In the genomic region with DNA sequence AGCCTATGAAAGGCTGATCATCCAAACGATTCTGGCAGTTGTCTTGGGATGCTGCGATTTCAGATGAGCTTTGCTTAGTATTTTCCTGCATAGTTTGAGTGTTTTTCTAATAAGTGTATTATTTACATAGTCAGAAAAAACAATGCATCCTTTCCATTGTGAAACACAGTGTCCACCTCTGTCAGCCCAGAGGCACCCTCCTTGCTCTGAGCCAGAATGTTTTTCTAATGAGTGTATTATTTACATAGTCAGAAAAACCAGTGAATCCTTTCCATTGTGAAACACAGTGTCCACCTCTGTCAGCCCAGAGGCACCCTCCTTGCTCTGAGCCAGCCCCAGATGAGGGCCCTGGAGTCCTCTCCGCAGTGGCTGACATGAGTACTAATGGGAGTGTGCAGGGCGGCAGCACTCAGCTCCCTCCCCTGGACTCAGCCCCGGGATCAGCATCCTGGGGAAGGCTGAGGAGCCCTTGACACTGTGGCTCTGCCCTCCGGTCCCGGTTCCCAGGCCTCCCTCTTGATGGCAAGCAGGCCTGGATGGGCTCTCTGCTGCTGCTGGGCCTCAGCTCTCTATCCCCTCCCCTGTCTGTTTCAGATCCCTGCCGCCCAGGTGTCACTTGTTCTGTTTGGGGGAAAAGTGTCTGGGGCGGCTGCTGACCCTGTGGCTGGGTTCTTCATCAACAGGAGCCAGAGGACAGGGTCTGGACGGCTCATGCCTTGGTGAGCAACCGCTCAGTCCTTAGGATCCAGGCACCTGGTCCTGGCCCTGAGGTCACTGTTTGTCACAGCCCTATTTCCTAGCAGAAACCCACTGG, we compare ENCODE assay signal across 1 cellular context.
TF ChIP-seq lines count a peak whose summit lies in the region.

No MANE protein-coding gene starts in this region.

TF ChIP-seq in GM23338, 12 proteins besides CTCF, POLR2A, EP300 and RAD21 (continued from another document):
- TF ChIP-seq, protein P1, sequence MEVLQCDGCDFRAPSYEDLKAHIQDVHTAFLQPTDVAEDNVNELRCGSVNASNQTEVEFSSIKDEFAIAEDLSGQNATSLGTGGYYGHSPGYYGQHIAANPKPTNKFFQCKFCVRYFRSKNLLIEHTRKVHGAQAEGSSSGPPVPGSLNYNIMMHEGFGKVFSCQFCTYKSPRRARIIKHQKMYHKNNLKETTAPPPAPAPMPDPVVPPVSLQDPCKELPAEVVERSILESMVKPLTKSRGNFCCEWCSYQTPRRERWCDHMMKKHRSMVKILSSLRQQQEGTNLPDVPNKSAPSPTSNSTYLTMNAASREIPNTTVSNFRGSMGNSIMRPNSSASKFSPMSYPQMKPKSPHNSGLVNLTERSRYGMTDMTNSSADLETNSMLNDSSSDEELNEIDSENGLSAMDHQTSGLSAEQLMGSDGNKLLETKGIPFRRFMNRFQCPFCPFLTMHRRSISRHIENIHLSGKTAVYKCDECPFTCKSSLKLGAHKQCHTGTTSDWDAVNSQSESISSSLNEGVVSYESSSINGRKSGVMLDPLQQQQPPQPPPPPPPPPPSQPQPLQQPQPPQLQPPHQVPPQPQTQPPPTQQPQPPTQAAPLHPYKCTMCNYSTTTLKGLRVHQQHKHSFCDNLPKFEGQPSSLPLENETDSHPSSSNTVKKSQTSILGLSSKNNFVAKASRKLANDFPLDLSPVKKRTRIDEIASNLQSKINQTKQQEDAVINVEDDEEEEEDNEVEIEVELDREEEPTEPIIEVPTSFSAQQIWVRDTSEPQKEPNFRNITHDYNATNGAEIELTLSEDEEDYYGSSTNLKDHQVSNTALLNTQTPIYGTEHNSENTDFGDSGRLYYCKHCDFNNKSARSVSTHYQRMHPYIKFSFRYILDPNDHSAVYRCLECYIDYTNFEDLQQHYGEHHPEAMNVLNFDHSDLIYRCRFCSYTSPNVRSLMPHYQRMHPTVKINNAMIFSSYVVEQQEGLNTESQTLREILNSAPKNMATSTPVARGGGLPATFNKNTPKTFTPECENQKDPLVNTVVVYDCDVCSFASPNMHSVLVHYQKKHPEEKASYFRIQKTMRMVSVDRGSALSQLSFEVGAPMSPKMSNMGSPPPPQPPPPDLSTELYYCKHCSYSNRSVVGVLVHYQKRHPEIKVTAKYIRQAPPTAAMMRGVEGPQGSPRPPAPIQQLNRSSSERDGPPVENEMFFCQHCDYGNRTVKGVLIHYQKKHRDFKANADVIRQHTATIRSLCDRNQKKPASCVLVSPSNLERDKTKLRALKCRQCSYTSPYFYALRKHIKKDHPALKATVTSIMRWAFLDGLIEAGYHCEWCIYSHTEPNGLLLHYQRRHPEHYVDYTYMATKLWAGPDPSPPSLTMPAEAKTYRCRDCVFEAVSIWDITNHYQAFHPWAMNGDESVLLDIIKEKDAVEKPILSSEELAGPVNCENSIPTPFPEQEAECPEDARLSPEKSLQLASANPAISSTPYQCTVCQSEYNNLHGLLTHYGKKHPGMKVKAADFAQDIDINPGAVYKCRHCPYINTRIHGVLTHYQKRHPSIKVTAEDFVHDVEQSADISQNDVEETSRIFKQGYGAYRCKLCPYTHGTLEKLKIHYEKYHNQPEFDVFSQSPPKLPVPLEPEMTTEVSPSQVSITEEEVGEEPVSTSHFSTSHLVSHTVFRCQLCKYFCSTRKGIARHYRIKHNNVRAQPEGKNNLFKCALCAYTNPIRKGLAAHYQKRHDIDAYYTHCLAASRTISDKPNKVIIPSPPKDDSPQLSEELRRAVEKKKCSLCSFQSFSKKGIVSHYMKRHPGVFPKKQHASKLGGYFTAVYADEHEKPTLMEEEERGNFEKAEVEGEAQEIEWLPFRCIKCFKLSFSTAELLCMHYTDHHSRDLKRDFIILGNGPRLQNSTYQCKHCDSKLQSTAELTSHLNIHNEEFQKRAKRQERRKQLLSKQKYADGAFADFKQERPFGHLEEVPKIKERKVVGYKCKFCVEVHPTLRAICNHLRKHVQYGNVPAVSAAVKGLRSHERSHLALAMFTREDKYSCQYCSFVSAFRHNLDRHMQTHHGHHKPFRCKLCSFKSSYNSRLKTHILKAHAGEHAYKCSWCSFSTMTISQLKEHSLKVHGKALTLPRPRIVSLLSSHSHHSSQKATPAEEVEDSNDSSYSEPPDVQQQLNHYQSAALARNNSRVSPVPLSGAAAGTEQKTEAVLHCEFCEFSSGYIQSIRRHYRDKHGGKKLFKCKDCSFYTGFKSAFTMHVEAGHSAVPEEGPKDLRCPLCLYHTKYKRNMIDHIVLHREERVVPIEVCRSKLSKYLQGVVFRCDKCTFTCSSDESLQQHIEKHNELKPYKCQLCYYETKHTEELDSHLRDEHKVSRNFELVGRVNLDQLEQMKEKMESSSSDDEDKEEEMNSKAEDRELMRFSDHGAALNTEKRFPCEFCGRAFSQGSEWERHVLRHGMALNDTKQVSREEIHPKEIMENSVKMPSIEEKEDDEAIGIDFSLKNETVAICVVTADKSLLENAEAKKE (CRISPR knock-in tag; IDR thresholded peaks at IDR 0.05) = no peak
- TF ChIP-seq ZNF331 (CRISPR knock-in tag; IDR thresholded peaks at IDR 0.05; ENCODE audit: low read depth) (no peak), EZH2phosphoT487 (IDR thresholded peaks at IDR 0.05; ENCODE audit: unreplicated experiment) (no peak), ZNF114 (CRISPR knock-in tag; IDR thresholded peaks at IDR 0.05) (no peak), CREB1 (CRISPR knock-in tag; IDR thresholded peaks at IDR 0.05; ENCODE audit: low read depth) (no peak), STAT1 (IDR thresholded peaks at IDR 0.05; ENCODE audit: unreplicated experiment) (no peak)
- TF ChIP-seq, protein P2, sequence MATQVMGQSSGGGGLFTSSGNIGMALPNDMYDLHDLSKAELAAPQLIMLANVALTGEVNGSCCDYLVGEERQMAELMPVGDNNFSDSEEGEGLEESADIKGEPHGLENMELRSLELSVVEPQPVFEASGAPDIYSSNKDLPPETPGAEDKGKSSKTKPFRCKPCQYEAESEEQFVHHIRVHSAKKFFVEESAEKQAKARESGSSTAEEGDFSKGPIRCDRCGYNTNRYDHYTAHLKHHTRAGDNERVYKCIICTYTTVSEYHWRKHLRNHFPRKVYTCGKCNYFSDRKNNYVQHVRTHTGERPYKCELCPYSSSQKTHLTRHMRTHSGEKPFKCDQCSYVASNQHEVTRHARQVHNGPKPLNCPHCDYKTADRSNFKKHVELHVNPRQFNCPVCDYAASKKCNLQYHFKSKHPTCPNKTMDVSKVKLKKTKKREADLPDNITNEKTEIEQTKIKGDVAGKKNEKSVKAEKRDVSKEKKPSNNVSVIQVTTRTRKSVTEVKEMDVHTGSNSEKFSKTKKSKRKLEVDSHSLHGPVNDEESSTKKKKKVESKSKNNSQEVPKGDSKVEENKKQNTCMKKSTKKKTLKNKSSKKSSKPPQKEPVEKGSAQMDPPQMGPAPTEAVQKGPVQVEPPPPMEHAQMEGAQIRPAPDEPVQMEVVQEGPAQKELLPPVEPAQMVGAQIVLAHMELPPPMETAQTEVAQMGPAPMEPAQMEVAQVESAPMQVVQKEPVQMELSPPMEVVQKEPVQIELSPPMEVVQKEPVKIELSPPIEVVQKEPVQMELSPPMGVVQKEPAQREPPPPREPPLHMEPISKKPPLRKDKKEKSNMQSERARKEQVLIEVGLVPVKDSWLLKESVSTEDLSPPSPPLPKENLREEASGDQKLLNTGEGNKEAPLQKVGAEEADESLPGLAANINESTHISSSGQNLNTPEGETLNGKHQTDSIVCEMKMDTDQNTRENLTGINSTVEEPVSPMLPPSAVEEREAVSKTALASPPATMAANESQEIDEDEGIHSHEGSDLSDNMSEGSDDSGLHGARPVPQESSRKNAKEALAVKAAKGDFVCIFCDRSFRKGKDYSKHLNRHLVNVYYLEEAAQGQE (IDR thresholded peaks at IDR 0.05; ENCODE audit: unreplicated experiment) = no peak
